In the genomic region with DNA sequence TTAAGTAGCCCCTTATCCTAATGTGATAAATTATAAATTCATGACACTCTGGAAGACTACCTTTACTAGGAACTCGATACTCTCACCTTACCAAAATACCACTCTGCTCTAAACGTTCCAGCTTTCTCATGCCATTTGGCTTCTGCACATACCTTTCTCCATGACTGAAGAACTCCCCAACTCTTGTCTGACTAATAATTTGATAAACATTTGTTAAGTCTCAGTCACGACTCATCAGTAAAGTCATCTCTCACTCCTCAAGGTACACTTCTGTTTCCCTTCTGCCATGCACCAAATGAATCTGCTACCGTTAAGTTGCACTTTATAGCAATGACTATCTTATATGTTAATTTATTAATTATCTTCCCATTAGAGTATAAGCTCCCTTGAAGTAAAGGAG, we compare ENCODE assay signal across 25 cellular contexts.
"Had no signal": no experiment of that assay in that cellular context is flagged by ENCODE, and none has a peak within 500 bp of the region (broad histone marks: within the 10 kb centered on the region; RNA-seq: fewer than 3 reads in every experiment).

No MANE protein-coding gene starts in this region.

- H3K4me1 ChIP-seq: colonic mucosa, esophagus muscularis mucosa had no signal

- H3K27ac ChIP-seq: brain microvascular endothelial cell, colonic mucosa, esophagus muscularis mucosa had no signal

- DNase-seq: activated CD4-positive, alpha-beta memory T cell treated with anti-CD3 and anti-CD28 coated beads, Interleukin-2, amount 10 ng/mL, durations not matched to agents 7 days and 5 days; activated CD4-positive, alpha-beta T cell treated with anti-CD3 and anti-CD28 coated beads for 1 hour; activated CD4-positive, alpha-beta T cell treated with anti-CD3 and anti-CD28 coated beads for 4 hours; activated CD4-positive, alpha-beta T cell treated with anti-CD3 and anti-CD28 coated beads, Interleukin-2, amount 10 ng/mL, durations not matched to agents 7 days and 5 days; activated CD4-positive, alpha-beta T cell treated with anti-CD3 and anti-CD28 coated beads, Interleukin-2, amount 50 U/mL, for 4 hours; activated CD8-positive, alpha-beta memory T cell treated with anti-CD3 and anti-CD28 coated beads, Interleukin-2, amount 50 U/mL, for 48 hours; activated gamma-delta T cell; activated naive CD4-positive, alpha-beta T cell; activated naive CD4-positive, alpha-beta T cell treated with anti-CD3 and anti-CD28 coated beads, Interleukin-2, amount 10 ng/mL, durations not matched to agents 7 days and 5 days; activated naive CD8-positive, alpha-beta T cell treated with anti-CD3 and anti-CD28 coated beads, Interleukin-2, amount 10 ng/mL, durations not matched to agents 7 days and 5 days; activated T-cell treated with anti-CD3 and anti-CD28 coated beads for 4 hours; activated T-cell treated with anti-CD3 and anti-CD28 coated beads, Interleukin-2, amount 50 U/mL, for 24 hours; activated T-cell treated with anti-CD3 and anti-CD28 coated beads, Interleukin-2, amount 50 U/mL, for 72 hours; anterior cingulate cortex; brain microvascular endothelial cell; caudate nucleus; cerebellar nuclear complex; colonic mucosa; effector CD8-positive, alpha-beta T cell; erythroblast; head of caudate nucleus; T-helper 2 cell had no signal

- ATAC-seq: activated naive CD4-positive, alpha-beta T cell treated with anti-CD3 and anti-CD28 coated beads, Interleukin-2, amount 50 U/mL, for 72 hours; activated T-cell treated with anti-CD3 and anti-CD28 coated beads, Interleukin-2, amount 50 U/mL, for 72 hours; WTC11 had no signal

- H3K27me3 ChIP-seq: brain microvascular endothelial cell, colonic mucosa, esophagus muscularis mucosa had no signal

- H3K4me3 ChIP-seq: colonic mucosa, esophagus muscularis mucosa had no signal
